15 cellular contexts compared by ENCODE assay signal in genomic region chr11:45411221-45411946, GRCh38.
DNase-seq lines count a peak whose midpoint lies in the region; ATAC-seq, FAIRE-seq and TF ChIP-seq lines count a peak whose summit lies in the region.
"Had no signal": no experiment of that assay in that cellular context is flagged by ENCODE, and none has a peak within 500 bp of the region (broad histone marks: within the 10 kb centered on the region; RNA-seq: fewer than 3 reads in every experiment).

No MANE protein-coding gene starts in this region.

- POLR2A ChIA-PET in CD4-positive, alpha-beta T cell (lab: Charles Lee), result no interaction called here

- H3K4me1 ChIP-seq in mesodermal cell (ENCODE audit: control insufficient read depth, insufficient read depth, low read length, poor library complexity, severe bottlenecking) (peaks cover 37% of the 10 kb centered on the region), stomach (no peaks in the 10 kb centered on the region)
- H3K4me1 ChIP-seq: parathyroid adenoma had no signal

- CTCF ChIA-PET in CD4-positive, alpha-beta T cell (lab: Charles Lee), result no interaction called here

- TF ChIP-seq CTCF in CD4-positive, alpha-beta T cell (IDR thresholded peaks at IDR 0.05), result no peak
- TF ChIP-seq CTCF in stomach (IDR thresholded peaks at IDR 0.05), result no peak

- no peaks in the 10 kb centered on the region for H3K9me3 Mint-ChIP-seq in CD4-positive, alpha-beta T cell
- H3K9me3 Mint-ChIP-seq: activated CD4-positive, alpha-beta T cell treated with anti-CD3 and anti-CD28 coated beads, Interleukin-2, amount 10 ng/mL, durations not matched to agents 7 days and 5 days; activated T-helper 17 cell treated with anti-CD3 and anti-CD28 coated beads, Interleukin-2, amount 50 U/mL, for 72 hours had no signal

- H3K4me3 Mint-ChIP-seq in CD4-positive, alpha-beta T cell, result no peak overlapping the region
- H3K4me3 Mint-ChIP-seq: activated CD4-positive, alpha-beta T cell treated with anti-CD3 and anti-CD28 coated beads, Interleukin-2, amount 10 ng/mL, durations not matched to agents 7 days and 5 days; activated T-helper 17 cell treated with anti-CD3 and anti-CD28 coated beads, Interleukin-2, amount 50 U/mL, for 72 hours had no signal

- H3K36me3 Mint-ChIP-seq in CD4-positive, alpha-beta T cell (ENCODE audit: low read depth), result no peaks in the 10 kb centered on the region

- H3K4me3 ChIP-seq in mesodermal cell (ENCODE audit: extremely low read depth, insufficient read depth, low read length, poor library complexity, severe bottlenecking) (no peak overlapping the region), stomach (no peak overlapping the region)

- H3K9me3 ChIP-seq in mesodermal cell (ENCODE audit: control insufficient read depth, low read length) (no peaks in the 10 kb centered on the region), stomach (no peaks in the 10 kb centered on the region)
- H3K9me3 ChIP-seq in CD4-positive, alpha-beta T cell (ENCODE audit: control insufficient read depth, low read length), result no peaks in the 10 kb centered on the region

- intact Hi-C loops in CD4-positive, alpha-beta T cell (cut with DNase I, micrococcal nuclease), result no loop called here
- intact Hi-C loops in stomach (cut with DNase I; ENCODE audit: low total_unique reads), result no loop called here
- intact Hi-C loops in left cardiac atrium (cut with DNase I), result no loop called here

- TF ChIP-seq EP300 in stomach (IDR thresholded peaks at IDR 0.05), result no peak

- no peak for ATAC-seq in CD4-positive, alpha-beta T cell (ENCODE audit: poor library complexity)
- ATAC-seq in left cardiac atrium, result no peak
- ATAC-seq: activated T-helper 17 cell treated with anti-CD3 and anti-CD28 coated beads, Interleukin-2, amount 50 U/mL, for 72 hours; left ventricle myocardium superior had no signal

- peaks cover 45% of the 10 kb centered on the region for H3K27me3 Mint-ChIP-seq in CD4-positive, alpha-beta T cell

- H3K27ac ChIP-seq in cingulate gyrus (ENCODE audit: low read depth, low read length) (peak overlapping the region; percentile 65), mesodermal cell (ENCODE audit: low read depth, low read length, severe bottlenecking) (peak overlapping the region; percentile 70), stomach (no peak overlapping the region)
- H3K27ac ChIP-seq in CD4-positive, alpha-beta T cell (ENCODE audit: low read depth, low read length), result no peak overlapping the region
- H3K27ac ChIP-seq: parathyroid adenoma had no signal

- H3K27ac Mint-ChIP-seq in CD4-positive, alpha-beta T cell, result no peak overlapping the region
- H3K27ac Mint-ChIP-seq: activated CD4-positive, alpha-beta T cell treated with anti-CD3 and anti-CD28 coated beads, Interleukin-2, amount 10 ng/mL, durations not matched to agents 7 days and 5 days; activated T-helper 17 cell treated with anti-CD3 and anti-CD28 coated beads, Interleukin-2, amount 50 U/mL, for 72 hours had no signal

- DNase-seq in AG08395 (ENCODE audit: low spot score) (peak; percentile 43), LHCN-M2 (ENCODE audit: low read depth) (peak; percentile 43), stomach (no peak), urothelium cell line (ENCODE audit: low spot score) (no peak), left cardiac atrium (no peak)
- DNase-seq in CD4-positive, alpha-beta T cell, result no peak
- DNase-seq: activated CD4-positive, alpha-beta T cell treated with anti-CD3 and anti-CD28 coated beads, Interleukin-2, amount 10 ng/mL, durations not matched to agents 7 days and 5 days; DMS79 treated with DMSO at 0.1 percent for 48 hours; left ventricle myocardium superior; NCI-H1930 had no signal

- no peaks in the 10 kb centered on the region for H3K4me1 Mint-ChIP-seq in CD4-positive, alpha-beta T cell (ENCODE audit: low read depth)
- H3K4me1 Mint-ChIP-seq: activated CD4-positive, alpha-beta T cell treated with anti-CD3 and anti-CD28 coated beads, Interleukin-2, amount 10 ng/mL, durations not matched to agents 7 days and 5 days; activated T-helper 17 cell treated with anti-CD3 and anti-CD28 coated beads, Interleukin-2, amount 50 U/mL, for 72 hours had no signal

- no peak for FAIRE-seq in urothelium cell line (lab: Jason Lieb, UNC)
- FAIRE-seq: colon had no signal

- WGBS in mesodermal cell (ENCODE audit: insufficient coverage in 2 of 2), 2 experiments, result 0 to 14% methylated on average over 4 of the region's 7 CpGs
- WGBS in stomach, 5 donors, result 16 to 26% (median 21%) methylated on average over 6 to 7 of the region's 7 CpGs

- TF ChIP-seq POLR2A in stomach (IDR thresholded peaks at IDR 0.05), result no peak

- no peaks in the 10 kb centered on the region for H3K36me3 ChIP-seq in mesodermal cell (ENCODE audit: control insufficient read depth, insufficient read depth, low read length)
- no peaks in the 10 kb centered on the region for H3K36me3 ChIP-seq in stomach

- H3K27me3 ChIP-seq in CD4-positive, alpha-beta T cell (ENCODE audit: control insufficient read depth, insufficient read depth, low read length), result peaks cover 23% of the 10 kb centered on the region
- peaks cover 0 to 65% (median 21%) of the 10 kb centered on the region in 3 donors for H3K27me3 ChIP-seq in stomach

Comparison
In these comparisons a context has a peak if more than half of its experiments do, and no peak if none do; other contexts are left out.
1. DNase-seq: peak in AG08395 (single experiment) and LHCN-M2 (single experiment); none in CD4-positive, alpha-beta T cell (0 of 10), stomach (single experiment), urothelium cell line (single experiment) and left cardiac atrium (single experiment).
2. H3K27ac ChIP-seq: peak in cingulate gyrus (single experiment) and mesodermal cell (single experiment); none in CD4-positive, alpha-beta T cell (single experiment) and stomach (0 of 5).